Comparison of ENCODE assay signal across 25 cellular contexts in the genomic region with DNA sequence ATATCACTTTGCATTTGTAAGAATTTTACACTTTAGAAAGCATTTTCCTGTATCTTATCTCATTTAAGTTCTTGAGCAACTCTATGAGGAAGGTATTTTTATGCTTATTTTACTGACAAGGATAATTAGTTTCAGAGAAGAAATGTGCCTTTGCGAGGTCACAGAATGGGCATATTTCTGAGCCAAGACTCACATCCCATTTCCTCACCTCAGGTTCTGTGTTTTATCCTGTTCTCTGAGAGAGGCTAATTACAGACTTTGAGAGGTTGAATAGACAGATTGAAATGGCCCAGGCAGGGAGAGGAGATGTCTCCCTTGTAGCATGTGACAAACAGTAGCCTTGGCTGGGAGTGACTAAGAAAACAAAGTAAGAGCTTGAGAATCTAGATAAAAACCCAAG. TPM values are rescaled to one million over a fixed set of nuclear protein-coding genes. Genes with fewer than 3 reads are reported as not detected.
DNase-seq lines count a peak whose midpoint lies in the region; ATAC-seq, FAIRE-seq and TF ChIP-seq lines count a peak whose summit lies in the region.
"Had no signal": no experiment of that assay in that cellular context is flagged by ENCODE, and none has a peak within 500 bp of the region (broad histone marks: within the 10 kb centered on the region; RNA-seq: fewer than 3 reads in every experiment).

No MANE protein-coding gene starts in this region.

- no peaks in the 10 kb centered on the region for H3K9me3 ChIP-seq in right cardiac atrium (ENCODE audit: control insufficient read depth, low read length)
- no peaks in the 10 kb centered on the region for H3K9me3 ChIP-seq in astrocyte (ENCODE audit: insufficient read depth, low read depth, low read length)
- H3K9me3 ChIP-seq: BLaER1 treated with 17β-estradiol and CSF1 and Interleukin-3, amounts not matched to agents 10 nM and 100 nM; MG63 had no signal

- no peaks in the 10 kb centered on the region for H3K79me2 ChIP-seq in astrocyte (ENCODE audit: insufficient read depth, low read length)

- WGBS in right cardiac atrium: 39% methylated on average over 1 of the region's 1 CpG

- no peaks in the 10 kb centered on the region for H3K36me3 ChIP-seq in astrocyte (ENCODE audit: insufficient read depth, low read length)
- H3K36me3 ChIP-seq: BLaER1 treated with 17β-estradiol and CSF1 and Interleukin-3, amounts not matched to agents 10 nM and 100 nM; MG63 had no signal

- no peak overlapping the region for H3K9ac ChIP-seq in astrocyte (ENCODE audit: low read length)
- H3K9ac ChIP-seq: BLaER1 treated with 17β-estradiol and CSF1 and Interleukin-3, amounts not matched to agents 10 nM and 100 nM had no signal

- H3K4me1 ChIP-seq in right cardiac atrium (ENCODE audit: control insufficient read depth, insufficient read depth, low read length) (no peaks in the 10 kb centered on the region), astrocyte (ENCODE audit: insufficient read depth, low read length) (no peaks in the 10 kb centered on the region), foreskin keratinocyte (no peaks in the 10 kb centered on the region)

- no peak for FAIRE-seq in astrocyte (lab: Jason Lieb, UNC)
- FAIRE-seq: A204.1, GM18507 had no signal

- H3K27ac Mint-ChIP-seq in astrocyte (ENCODE audit: unreplicated experiment): no peak overlapping the region
- H3K27ac Mint-ChIP-seq in stimulated activated naive B cell treated with anti-CD40 and anti-IgM and Interleukin-4, amounts not matched to agents 10 μg/mL and 1 μg/mL and 100 μg/mL, for 72 hours: peak overlapping the region; percentile 40
- H3K27ac Mint-ChIP-seq: CD4-positive, alpha-beta memory T cell had no signal

- no peaks in the 10 kb centered on the region for H3K27me3 Mint-ChIP-seq in astrocyte (ENCODE audit: low read depth, unreplicated experiment)
- H3K27me3 Mint-ChIP-seq in stimulated activated naive B cell treated with anti-CD40 and anti-IgM and Interleukin-4, amounts not matched to agents 10 μg/mL and 1 μg/mL and 100 μg/mL, for 72 hours: peaks cover 0 to 4% of the 10 kb centered on the region in 2 donors
- H3K27me3 Mint-ChIP-seq: CD4-positive, alpha-beta memory T cell had no signal

- H3K4me2 ChIP-seq in astrocyte (ENCODE audit: low read length): no peak overlapping the region
- H3K4me2 ChIP-seq: BLaER1 treated with 17β-estradiol and CSF1 and Interleukin-3, amounts not matched to agents 10 nM and 100 nM; PC-9 had no signal

- no peaks in the 10 kb centered on the region for H3K4me1 Mint-ChIP-seq in astrocyte (ENCODE audit: low read depth, unreplicated experiment)
- H3K4me1 Mint-ChIP-seq in stimulated activated naive B cell treated with anti-CD40 and anti-IgM and Interleukin-4, amounts not matched to agents 10 μg/mL and 1 μg/mL and 100 μg/mL, for 72 hours: no peaks in the 10 kb centered on the region
- H3K4me1 Mint-ChIP-seq: CD4-positive, alpha-beta memory T cell had no signal

- ATAC-seq in Right ventricle myocardium inferior: peak; percentile 46
- ATAC-seq in right cardiac atrium: no peak
- ATAC-seq in stimulated activated naive B cell treated with anti-CD40 and anti-IgM and Interleukin-4, amounts not matched to agents 10 μg/mL and 1 μg/mL and 100 μg/mL, for 72 hours (replicated peaks): no peak
- no peak for ATAC-seq in foreskin keratinocyte
- ATAC-seq: HCT116 had no signal

- H4K20me1 ChIP-seq in astrocyte (ENCODE audit: insufficient read depth, low read length): no peaks in the 10 kb centered on the region
- H4K20me1 ChIP-seq: BLaER1 treated with 17β-estradiol and CSF1 and Interleukin-3, amounts not matched to agents 10 nM and 100 nM had no signal

- H3K4me3 ChIP-seq in right cardiac atrium (ENCODE audit: low read length) (no peak overlapping the region), astrocyte (ENCODE audit: insufficient read depth, low read depth, low read length) (no peak overlapping the region)
- H3K4me3 ChIP-seq: BLaER1 treated with 17β-estradiol and CSF1 and Interleukin-3, amounts not matched to agents 10 nM and 100 nM; MG63; PC-9; SK-N-MC had no signal

- intact Hi-C loops in Right ventricle myocardium inferior (cut with DNase I) (no loop called here), right cardiac atrium (cut with DNase I) (loop anchor here in 1 of 4 donors (10.0 kb wide), 1 partner anchor 77 kb away; no protein-coding TSS in a partner anchor)

- H3K27me3 ChIP-seq in right cardiac atrium (ENCODE audit: control insufficient read depth, insufficient read depth) (no peaks in the 10 kb centered on the region), astrocyte (ENCODE audit: insufficient read depth, low read length) (no peaks in the 10 kb centered on the region), foreskin keratinocyte (no peaks in the 10 kb centered on the region)
- H3K27me3 ChIP-seq: BLaER1 treated with 17β-estradiol and CSF1 and Interleukin-3, amounts not matched to agents 10 nM and 100 nM; MG63 had no signal

- H3K9me3 Mint-ChIP-seq in astrocyte (ENCODE audit: unreplicated experiment): peaks cover 4% of the 10 kb centered on the region
- peaks cover 9 to 11% of the 10 kb centered on the region in 2 donors for H3K9me3 Mint-ChIP-seq in stimulated activated naive B cell treated with anti-CD40 and anti-IgM and Interleukin-4, amounts not matched to agents 10 μg/mL and 1 μg/mL and 100 μg/mL, for 72 hours

- TF ChIP-seq CTCF in astrocyte (IDR thresholded peaks at IDR 0.05; ENCODE audit: insufficient read depth, low read depth, low read length): no peak
- no peak for TF ChIP-seq CTCF in foreskin keratinocyte (conservative IDR thresholded peaks at IDR 0.05)

- H3K27ac ChIP-seq in right cardiac atrium (ENCODE audit: low read length) (no peak overlapping the region), astrocyte (ENCODE audit: low read depth, low read length) (no peak overlapping the region), foreskin keratinocyte (no peak overlapping the region)
- H3K27ac ChIP-seq: BLaER1 treated with 17β-estradiol and CSF1 and Interleukin-3, amounts not matched to agents 10 nM and 100 nM; PC-9; SK-N-MC had no signal

- H3K36me3 Mint-ChIP-seq in astrocyte (ENCODE audit: low read depth, unreplicated experiment): no peaks in the 10 kb centered on the region
- H3K36me3 Mint-ChIP-seq in stimulated activated naive B cell treated with anti-CD40 and anti-IgM and Interleukin-4, amounts not matched to agents 10 μg/mL and 1 μg/mL and 100 μg/mL, for 72 hours: no peaks in the 10 kb centered on the region
- H3K36me3 Mint-ChIP-seq: CD4-positive, alpha-beta memory T cell had no signal

- DNase-seq in Right ventricle myocardium inferior (ENCODE audit: missing footprints) (no peak), right cardiac atrium (no peak), SK-N-DZ (ENCODE audit: low spot score) (peak; percentile 6), astrocyte (ENCODE audit: low read depth) (peak; percentile 56), foreskin keratinocyte (no peak)
- DNase-seq in stimulated activated naive B cell treated with anti-CD40 and anti-IgM and Interleukin-4, amounts not matched to agents 10 μg/mL and 1 μg/mL and 100 μg/mL, for 72 hours: no peak
- no peak for DNase-seq in activated CD8-positive, alpha-beta memory T cell treated with anti-CD3 and anti-CD28 coated beads for 24 hours
- DNase-seq: AML-193; CD4-positive, alpha-beta memory T cell; COR-L47; DMS53; KBM-7; MG63; NCI-H2029; NCI-H2227 treated with DMSO at 0.1 percent for 48 hours; PC-9; SHP77 had no signal

- H2AFZ ChIP-seq in astrocyte (ENCODE audit: low read depth, low read length): no peak overlapping the region
- H2AFZ ChIP-seq: PC-9 had no signal

- H3K4me3 Mint-ChIP-seq in astrocyte (ENCODE audit: unreplicated experiment): no peak overlapping the region
- no peak overlapping the region for H3K4me3 Mint-ChIP-seq in stimulated activated naive B cell treated with anti-CD40 and anti-IgM and Interleukin-4, amounts not matched to agents 10 μg/mL and 1 μg/mL and 100 μg/mL, for 72 hours
- H3K4me3 Mint-ChIP-seq: CD4-positive, alpha-beta memory T cell had no signal

RNA-seq across cellular contexts. Expression of a gene that starts 39.1 kb away (rescaled TPM):
- total RNA-seq in Right ventricle myocardium inferior (1.5 TPM), right cardiac atrium (not detected), astrocyte (0.50 TPM in 1 of 2 replicates, not detected in the other), foreskin keratinocyte (0.07 and 0.14 TPM in 2 replicates)
- polyA plus RNA-seq in right cardiac atrium (not detected), foreskin keratinocyte (not detected in 2 replicates)
- polyA plus RNA-seq in SK-N-DZ (2014; cell fraction: cytosol; rRNA removed): 0.03 TPM in 1 of 2 replicates, not detected in the other
- polyA plus RNA-seq in SK-N-DZ (2014; cell fraction: nucleus; rRNA removed): 0.26 TPM in 1 of 2 replicates, not detected in the other
- total RNA-seq: CD4-positive, alpha-beta memory T cell; G401; LHCN-M2; NCI-H460; PC-9 had no signal
- polyA plus RNA-seq: CD4-positive, alpha-beta memory T cell had no signal

Comparison
In these comparisons a context has a peak if more than half of its experiments do, and no peak if none do; other contexts are left out.
1. DNase-seq: peak in SK-N-DZ (single experiment) and astrocyte (single experiment); none in Right ventricle myocardium inferior (single experiment), right cardiac atrium (0 of 3), stimulated activated naive B cell treated with anti-CD40 and anti-IgM and Interleukin-4, amounts not matched to agents 10 μg/mL and 1 μg/mL and 100 μg/mL, for 72 hours (single experiment), activated CD8-positive, alpha-beta memory T cell treated with anti-CD3 and anti-CD28 coated beads for 24 hours (single experiment) and foreskin keratinocyte (0 of 2).